In the genomic region with DNA sequence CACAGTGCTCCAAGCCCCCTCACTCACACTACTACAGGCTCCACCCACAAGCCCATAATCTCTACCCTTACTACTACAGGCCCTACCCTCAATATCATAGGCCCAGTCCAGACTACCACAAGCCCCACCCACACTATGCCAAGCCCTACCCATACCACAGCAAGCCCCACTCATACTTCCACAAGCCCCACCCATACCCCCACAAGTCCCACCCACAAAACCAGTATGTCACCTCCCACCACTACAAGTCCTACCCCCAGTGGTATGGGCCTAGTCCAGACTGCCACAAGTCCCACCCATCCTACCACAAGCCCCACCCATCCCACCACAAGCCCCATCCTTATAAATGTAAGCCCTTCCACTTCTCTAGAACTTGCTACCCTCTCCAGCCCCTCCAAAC, we compare ENCODE assay signal across 9 cellular contexts. TPM values are rescaled to one million over a fixed set of nuclear protein-coding genes. Genes with fewer than 3 reads are reported as not detected.
A peak's percentile ranks its signal among the peaks of the same experiment; 100 is the strongest.
DNase-seq lines count a peak whose midpoint lies in the region; ATAC-seq, FAIRE-seq and TF ChIP-seq lines count a peak whose summit lies in the region.
"Had no signal": no experiment of that assay in that cellular context is flagged by ENCODE, and none has a peak within 500 bp of the region (broad histone marks: within the 10 kb centered on the region; RNA-seq: fewer than 3 reads in every experiment).

No MANE protein-coding gene starts in this region.

- H3K9me3 ChIP-seq in CD8-positive, alpha-beta memory T cell (ENCODE audit: low read length) = no peaks in the 10 kb centered on the region
- H3K9me3 ChIP-seq in GM12878 (replicated peaks; ENCODE audit: control insufficient read depth, insufficient read depth, low read length) = no peaks in the 10 kb centered on the region
- H3K9me3 ChIP-seq: vagina had no signal

- CTCF ChIA-PET in CD8-positive, alpha-beta memory T cell (lab: Charles Lee) = interaction anchor here (1.7 to 13.7 kb wide), 2 partner anchors 21 to 102 kb away, joined by 8 to 125 read pairs; a partner anchor contains a TSS
- CTCF ChIA-PET in GM12878 (lab: Yijun Ruan, JAX) = no interaction called here

- H3K9me3 Mint-ChIP-seq in CD8-positive, alpha-beta memory T cell = no peaks in the 10 kb centered on the region

- intact Hi-C loops in GM12878 (cut with micrococcal nuclease; ENCODE audit: unreplicated experiment) = no loop called here

- peaks cover 4% of the 10 kb centered on the region; the same call in 1 of the 2 replicates for H4K20me1 ChIP-seq in GM12878 (ENCODE audit: control insufficient read depth, insufficient read depth)

- H2AFZ ChIP-seq in GM12878 (ENCODE audit: control insufficient read depth, low read depth, low read length) = no peak overlapping the region

- peak; percentile 70 to 89 (median 76) for DNase-seq in CD8-positive, alpha-beta memory T cell
- peak; percentile 38 to 95 (median 70) for DNase-seq in T-helper 2 cell
- no peak for DNase-seq in GM12878 (ENCODE audit: low read depth, low spot score)
- peak; percentile 69 for DNase-seq in myocyte (ENCODE audit: low read depth)
- no peak for DNase-seq in GOT3 (lab: John Stamatoyannopoulos, UW)
- DNase-seq in NCI-H2081 treated with DMSO at 0.1 percent for 48 hours (lab: John Stamatoyannopoulos, UW) = no peak
- no peak for DNase-seq in GF-D8 (lab: John Stamatoyannopoulos, UW)

- H3K27ac Mint-ChIP-seq in CD8-positive, alpha-beta memory T cell = peak overlapping the region; percentile 27 to 89 (median 75)

- H3K4me1 Mint-ChIP-seq in CD8-positive, alpha-beta memory T cell = peaks cover 29 to 55% (median 34%) of the 10 kb centered on the region in 3 donors

- TF ChIP-seq CTCF in GM12878 (IDR thresholded peaks at IDR 0.05 in 2 of 3, conservative IDR thresholded peaks at IDR 0.05 in 1 of 3; ENCODE audit: control insufficient read depth in 2 of 3, extremely low read depth in 1 of 3, insufficient read depth in 1 of 3, low read depth in 3 of 3, low read length in 3 of 3) = no peak

- in situ Hi-C loops in GM12878 (cut with MboI) = no loop called here

- no peak for TF ChIP-seq POLR2A in GM12878 (IDR thresholded peaks at IDR 0.05; ENCODE audit: low read depth, low read length)

- BruUV-seq in GM12878 (replicated peaks; lab: Mats Ljungman, UMichigan) = no TSS peak

- H3K9ac ChIP-seq in GM12878 (ENCODE audit: control insufficient read depth, insufficient read depth, low read length) = no peak overlapping the region

- TF ChIP-seq EP300 in GM12878 (IDR thresholded peaks at IDR 0.05; ENCODE audit: borderline replicate concordance in 1 of 2, control insufficient read depth in 1 of 2, low read depth in 2 of 2, low read length in 2 of 2) = no peak

- peak overlapping the region in 2 of 7 donors; percentile 35 to 63 for H3K4me3 Mint-ChIP-seq in CD8-positive, alpha-beta memory T cell

- no peaks in the 10 kb centered on the region for H3K36me3 ChIP-seq in CD8-positive, alpha-beta memory T cell (ENCODE audit: insufficient read depth, low read length)
- peaks cover 6 to 13% of the 10 kb centered on the region in 2 experiments; a peak in 3 of 4 replicates for H3K36me3 ChIP-seq in GM12878 (ENCODE audit: control insufficient read depth in 2 of 2, insufficient read depth in 2 of 2, low read length in 1 of 2)

- no peak overlapping the region for H3K4me3 ChIP-seq in CD8-positive, alpha-beta memory T cell (ENCODE audit: low read length)
- no peak overlapping the region for H3K4me3 ChIP-seq in GM12878
- H3K4me3 ChIP-seq: vagina had no signal

- H3K36me3 Mint-ChIP-seq in CD8-positive, alpha-beta memory T cell = peaks cover 0 to 40% (median 0%) of the 10 kb centered on the region in 3 donors

- no peak overlapping the region for H3K27ac ChIP-seq in CD8-positive, alpha-beta memory T cell (ENCODE audit: low read depth, low read length)
- no peak overlapping the region for H3K27ac ChIP-seq in GM12878 (ENCODE audit: control insufficient read depth, insufficient read depth)
- H3K27ac ChIP-seq: vagina had no signal

- no peaks in the 10 kb centered on the region for H3K27me3 ChIP-seq in CD8-positive, alpha-beta memory T cell (ENCODE audit: insufficient read depth, low read length, poor library complexity, severe bottlenecking)
- no peaks in the 10 kb centered on the region for H3K27me3 ChIP-seq in GM12878 (replicated peaks in 1 of 2; ENCODE audit: control insufficient read depth in 2 of 2, insufficient read depth in 2 of 2, low read length in 1 of 2)
- H3K27me3 ChIP-seq: vagina had no signal

- FAIRE-seq in GM12878 (lab: Jason Lieb, UNC) = peak; percentile 87

- ATAC-seq in HG03108 (IDR thresholded peaks at IDR 0.05; ENCODE audit: unreplicated experiment) = peak; percentile 28
- peak; percentile 79 for ATAC-seq in GM12878

- no peak for TF ChIP-seq RAD21 in GM12878 (IDR thresholded peaks at IDR 0.05; ENCODE audit: insufficient read depth, low read depth, low read length)

- H3K79me2 ChIP-seq in GM12878 (ENCODE audit: control insufficient read depth, insufficient read depth, low read length) = no peaks in the 10 kb centered on the region

- POLR2A ChIA-PET in CD8-positive, alpha-beta memory T cell (lab: Charles Lee) = interaction anchor here (1.0 to 2.0 kb wide), 2 partner anchors 19 to 103 kb away, joined by 6 to 7 read pairs; a partner anchor contains a TSS
- POLR2A ChIA-PET in GM12878 (lab: Charles Lee) = interaction anchor here (0.6 to 1.2 kb wide), 2 partner anchors 12 to 34 kb away, joined by 3 to 5 read pairs; no protein-coding TSS in a partner anchor

- H3K27me3 Mint-ChIP-seq in CD8-positive, alpha-beta memory T cell = peaks cover 0 to 1% of the 10 kb centered on the region in 2 donors

- RAD21 ChIA-PET in GM12878 (lab: Charles Lee; ENCODE audit: unreplicated experiment) = no interaction called here

- SMC1A ChIA-PET in GM12878 (lab: Charles Lee; ENCODE audit: uncharacterized antibody, unreplicated experiment) = no interaction called here

- peaks cover 36% of the 10 kb centered on the region for H3K4me1 ChIP-seq in CD8-positive, alpha-beta memory T cell (ENCODE audit: insufficient read depth, low read length)
- peaks cover 9% of the 10 kb centered on the region for H3K4me1 ChIP-seq in GM12878 (ENCODE audit: control insufficient read depth, insufficient read depth, low read length)

- no peak overlapping the region for H3K4me2 ChIP-seq in GM12878 (ENCODE audit: control insufficient read depth, insufficient read depth)

RNA-seq across cellular contexts. Expression of a gene that starts 13.8 kb away (rescaled TPM):
- total RNA-seq in CD8-positive, alpha-beta memory T cell = 10 to 100 TPM; 23.2 to 27.4 TPM
- 6.1 TPM for polyA plus RNA-seq in CD8-positive, alpha-beta memory T cell
- total RNA-seq in GM12878 (2013; cell fraction: nucleolus; rRNA removed) = 30.2 and 35.1 TPM in 2 replicates
- total RNA-seq in GM12878 (2014; rRNA removed) = 5.2 and 7.0 TPM in 2 replicates
- 2.6 and 2.8 TPM in 2 replicates for total RNA-seq in GM12878 (2014; rRNA removed; fragmentation: Illumina TruSeq; extraction: Trizol)
- total RNA-seq in GM12878 (2021) = 28.5 and 37.0 TPM in 2 replicates
- 6.2 TPM for polyA plus RNA-seq in GM12878 (2011; ENCODE audit: low read depth)
- 1.2 and 2.0 TPM in 2 replicates for polyA plus RNA-seq in GM12878 (2011; rRNA removed)
- 1.1 and 1.9 TPM in 2 replicates for polyA plus RNA-seq in GM12878 (2011; cell fraction: cytosol; rRNA removed)
- polyA plus RNA-seq in GM12878 (2011; cell fraction: nucleus; rRNA removed) = 23.0 and 23.5 TPM in 2 replicates
- polyA plus RNA-seq in GM12878 (2012) = 21.5 and 24.4 TPM in 2 replicates
- polyA plus RNA-seq in GM12878 (2014; fragmentation: Illumina TruSeq; extraction: Trizol) = 7.0 and 7.9 TPM in 2 replicates
- under 1 TPM; 0.13 to 0.47 TPM for polyA plus RNA-seq in GM12878 (2014; fragmentation: Nextera tagmentation; extraction: Ambion mirVana)
- 10.5 and 11.6 TPM in 2 replicates for polyA plus RNA-seq in GM12878 (2014; rRNA removed)
- polyA plus RNA-seq in GM12878 (2016; fragmentation: Nextera tagmentation; extraction: Ambion mirVana) = 10 to 100 TPM; 12.9 to 15.9 TPM
- polyA minus RNA-seq in GM12878 (2011; rRNA and poly(A)+ RNA removed) = 2.4 and 3.7 TPM in 2 replicates
- 3.3 and 3.7 TPM in 2 replicates for polyA minus RNA-seq in GM12878 (2011; cell fraction: cytosol; rRNA and poly(A)+ RNA removed)
- polyA minus RNA-seq in GM12878 (2011; cell fraction: nucleus; rRNA and poly(A)+ RNA removed) = 6.7 and 6.8 TPM in 2 replicates
- 32.4 and 37.8 TPM in 2 replicates for total RNA-seq in myocyte
- 66.9 TPM for polyA plus RNA-seq in myocyte (2012)

RNA-seq across cellular contexts. Expression of a gene that starts 19.9 kb away (rescaled TPM):
- 10 to 100 TPM; 65.4 to 67.4 TPM for total RNA-seq in CD8-positive, alpha-beta memory T cell
- 66.4 TPM for polyA plus RNA-seq in CD8-positive, alpha-beta memory T cell
- 33.8 and 38.5 TPM in 2 replicates for total RNA-seq in GM12878 (2013; cell fraction: nucleolus; rRNA removed)
- total RNA-seq in GM12878 (2014; rRNA removed) = 36.7 and 37.3 TPM in 2 replicates
- total RNA-seq in GM12878 (2014; rRNA removed; fragmentation: Illumina TruSeq; extraction: Trizol) = 43.8 and 47.9 TPM in 2 replicates
- 42.7 and 43.6 TPM in 2 replicates for total RNA-seq in GM12878 (2021)
- 20.5 TPM for polyA plus RNA-seq in GM12878 (2011; ENCODE audit: low read depth)
- 36.1 and 40.1 TPM in 2 replicates for polyA plus RNA-seq in GM12878 (2011; rRNA removed)
- polyA plus RNA-seq in GM12878 (2011; cell fraction: cytosol; rRNA removed) = 30.9 and 31.3 TPM in 2 replicates
- 20.5 and 25.6 TPM in 2 replicates for polyA plus RNA-seq in GM12878 (2011; cell fraction: nucleus; rRNA removed)
- polyA plus RNA-seq in GM12878 (2012) = 23.4 and 27.5 TPM in 2 replicates
- polyA plus RNA-seq in GM12878 (2014; fragmentation: Illumina TruSeq; extraction: Trizol) = 52.8 and 55.0 TPM in 2 replicates
- polyA plus RNA-seq in GM12878 (2014; fragmentation: Nextera tagmentation; extraction: Ambion mirVana) = 10 to 100 TPM in 1 of 2 experiments, 1 to 10 TPM in 1; 9.1 to 18.3 TPM
- 34.7 and 35.8 TPM in 2 replicates for polyA plus RNA-seq in GM12878 (2014; rRNA removed)
- 10 to 100 TPM; 47.5 to 51.6 TPM for polyA plus RNA-seq in GM12878 (2016; fragmentation: Nextera tagmentation; extraction: Ambion mirVana)
- polyA minus RNA-seq in GM12878 (2011; rRNA and poly(A)+ RNA removed) = 47.4 and 57.4 TPM in 2 replicates
- polyA minus RNA-seq in GM12878 (2011; cell fraction: cytosol; rRNA and poly(A)+ RNA removed) = 18.8 and 22.7 TPM in 2 replicates
- polyA minus RNA-seq in GM12878 (2011; cell fraction: nucleus; rRNA and poly(A)+ RNA removed) = 10.6 and 22.3 TPM in 2 replicates
- 27.9 and 35.7 TPM in 2 replicates for total RNA-seq in myocyte
- polyA plus RNA-seq in myocyte (2012) = 20.0 TPM

RNA-seq across cellular contexts. Expression of a gene that starts 59.1 kb away (rescaled TPM):
- total RNA-seq in CD8-positive, alpha-beta memory T cell = not detected
- polyA plus RNA-seq in CD8-positive, alpha-beta memory T cell = not detected
- not detected in 2 replicates for total RNA-seq in GM12878 (2013; cell fraction: nucleolus; rRNA removed)
- total RNA-seq in GM12878 (2014; rRNA removed) (not detected in 2 replicates), GM12878 (2014; rRNA removed; fragmentation: Illumina TruSeq; extraction: Trizol) (not detected in 2 replicates), GM12878 (2021) (not detected in 2 replicates), myocyte (not detected in 2 replicates)
- not detected for polyA plus RNA-seq in GM12878 (2011; ENCODE audit: low read depth)
- polyA plus RNA-seq in GM12878 (2011; rRNA removed) (not detected in 2 replicates), GM12878 (2014; fragmentation: Illumina TruSeq; extraction: Trizol) (not detected in 2 replicates), GM12878 (2014; fragmentation: Nextera tagmentation; extraction: Ambion mirVana) (under 1 TPM; 0.16 to 0.34 TPM), GM12878 (2014; rRNA removed) (0.27 TPM in 1 of 2 replicates, not detected in the other), GM12878 (2016; fragmentation: Nextera tagmentation; extraction: Ambion mirVana) (under 1 TPM; 0.72 to 0.75 TPM)
- not detected in 2 replicates for polyA plus RNA-seq in GM12878 (2011; cell fraction: cytosol; rRNA removed)
- polyA plus RNA-seq in GM12878 (2011; cell fraction: nucleus; rRNA removed) = not detected in 2 replicates
- 0.27 TPM in 1 of 2 replicates, not detected in the other for polyA plus RNA-seq in GM12878 (2012)
- not detected in 2 replicates for polyA minus RNA-seq in GM12878 (2011; rRNA and poly(A)+ RNA removed)
- polyA minus RNA-seq in GM12878 (2011; cell fraction: cytosol; rRNA and poly(A)+ RNA removed) = not detected in 2 replicates
- not detected in 2 replicates for polyA minus RNA-seq in GM12878 (2011; cell fraction: nucleus; rRNA and poly(A)+ RNA removed)
- polyA plus RNA-seq in myocyte (2012) = 0.14 TPM
- total RNA-seq: vagina had no signal

Comparison
In these comparisons a context has a peak if more than half of its experiments do, and no peak if none do; other contexts are left out.
1. DNase-seq: peak in CD8-positive, alpha-beta memory T cell (5 of 5), T-helper 2 cell (5 of 5) and myocyte (single experiment); none in GM12878 (single experiment), GOT3 (single experiment), NCI-H2081 treated with DMSO at 0.1 percent for 48 hours (single experiment) and GF-D8 (single experiment).